In genomic region chr17:31525801-31526549, GRCh38 we compare ENCODE assay signal across 1 cellular context.
TF ChIP-seq lines count a peak whose summit lies in the region.

No MANE protein-coding gene starts in this region.

TF ChIP-seq in WTC11, 78 proteins besides CTCF, POLR2A, EP300 and RAD21 (continued from another document):
- TF ChIP-seq ZNF138 (CRISPR knock-in tag; conservative IDR thresholded peaks at IDR 0.05) (no peak), ZNF232 (CRISPR knock-in tag; IDR thresholded peaks at IDR 0.05) (no peak), SMAD4 (CRISPR knock-in tag; IDR thresholded peaks at IDR 0.05) (no peak)
